ENCODE assay signal across 20 cellular contexts in genomic region chr3:189598530-189598929, GRCh38. TPM values are rescaled to one million over a fixed set of nuclear protein-coding genes. Genes with fewer than 3 reads are reported as not detected.
DNase-seq lines count a peak whose midpoint lies in the region; ATAC-seq and TF ChIP-seq lines count a peak whose summit lies in the region.
"Had no signal": no experiment of that assay in that cellular context is flagged by ENCODE, and none has a peak within 500 bp of the region (broad histone marks: within the 10 kb centered on the region; RNA-seq: fewer than 3 reads in every experiment).

No MANE protein-coding gene starts in this region.

- no peaks in the 10 kb centered on the region for H3K27me3 Mint-ChIP-seq in stimulated activated memory B cell treated with anti-CD40 and anti-IgM and Interleukin-4, amounts not matched to agents 10 μg/mL and 1 μg/mL and 100 μg/mL, for 72 hours
- H3K27me3 Mint-ChIP-seq: B cell; CD4-positive, alpha-beta T cell had no signal

- H4K20me1 ChIP-seq in mammary epithelial cell (ENCODE audit: insufficient read depth, low read length), result no peaks in the 10 kb centered on the region
- H4K20me1 ChIP-seq: BLaER1 treated with 17β-estradiol and CSF1 and Interleukin-3, amounts not matched to agents 10 nM and 100 nM had no signal

- DNase-seq in mammary epithelial cell, result no peak
- no peak for DNase-seq in breast epithelium (ENCODE audit: low spot score in 2 of 2)
- DNase-seq in RPMI7951 (ENCODE audit: low read depth), result peak; percentile 31
- peak; percentile 15 for DNase-seq in kidney tubule cell (ENCODE audit: low spot score)
- DNase-seq in NCI-H1417 (lab: John Stamatoyannopoulos, UW), result no peak
- DNase-seq in GOT3 (lab: John Stamatoyannopoulos, UW), result no peak
- DNase-seq: Caco-2; Calu3; CD4-positive, alpha-beta T cell; CD8-positive, alpha-beta T cell; DMS79 treated with DMSO at 0.1 percent for 48 hours; GF-D8 had no signal

- CTCF ChIA-PET in mammary epithelial cell (lab: Charles Lee; ENCODE audit: low non-redundant PET), result no interaction called here

- H3K79me2 ChIP-seq in mammary epithelial cell (ENCODE audit: insufficient read depth, low read length), result no peaks in the 10 kb centered on the region

- no peaks in the 10 kb centered on the region for H3K36me3 ChIP-seq in mammary epithelial cell (ENCODE audit: insufficient read depth, low read length)
- no peaks in the 10 kb centered on the region for H3K36me3 ChIP-seq in breast epithelium
- H3K36me3 ChIP-seq: BLaER1 treated with 17β-estradiol and CSF1 and Interleukin-3, amounts not matched to agents 10 nM and 100 nM had no signal

- no peaks in the 10 kb centered on the region for H3K9me3 Mint-ChIP-seq in stimulated activated memory B cell treated with anti-CD40 and anti-IgM and Interleukin-4, amounts not matched to agents 10 μg/mL and 1 μg/mL and 100 μg/mL, for 72 hours
- H3K9me3 Mint-ChIP-seq: CD4-positive, alpha-beta T cell; CD8-positive, alpha-beta T cell had no signal

- no peaks in the 10 kb centered on the region for H3K4me1 Mint-ChIP-seq in stimulated activated memory B cell treated with anti-CD40 and anti-IgM and Interleukin-4, amounts not matched to agents 10 μg/mL and 1 μg/mL and 100 μg/mL, for 72 hours
- H3K4me1 Mint-ChIP-seq: B cell had no signal

- no peak overlapping the region for H3K9ac ChIP-seq in mammary epithelial cell (ENCODE audit: insufficient read depth, low read length)
- H3K9ac ChIP-seq: BLaER1 treated with 17β-estradiol and CSF1 and Interleukin-3, amounts not matched to agents 10 nM and 100 nM had no signal

- BruUV-seq in mammary epithelial cell (replicated peaks; lab: Mats Ljungman, UMichigan), result no TSS peak

- TF ChIP-seq CTCF in mammary epithelial cell (conservative IDR thresholded peaks at IDR 0.05 in 1 of 2, IDR thresholded peaks at IDR 0.05 in 1 of 2; ENCODE audit: extremely low read depth in 1 of 2, insufficient read depth in 1 of 2, low read depth in 1 of 2, low read length in 2 of 2), result no peak
- TF ChIP-seq CTCF in breast epithelium (IDR thresholded peaks at IDR 0.05), result no peak

- H3K4me3 ChIP-seq in mammary epithelial cell (replicated peaks in 1 of 3; ENCODE audit: insufficient read depth in 1 of 3, low read depth in 2 of 3, low read length in 3 of 3) (no peak overlapping the region), breast epithelium (no peak overlapping the region)
- H3K4me3 ChIP-seq: A549; BLaER1 treated with 17β-estradiol and CSF1 and Interleukin-3, amounts not matched to agents 10 nM and 100 nM had no signal

- intact Hi-C loops in mammary epithelial cell (cut with micrococcal nuclease), result no loop called here
- intact Hi-C loops in breast epithelium (cut with DNase I; ENCODE audit: low total_unique reads), result no loop called here

- no peak overlapping the region for H3K4me2 ChIP-seq in mammary epithelial cell (ENCODE audit: insufficient read depth, low read depth, low read length)
- H3K4me2 ChIP-seq: A549 had no signal

- H3K9me3 ChIP-seq in mammary epithelial cell (replicated peaks; ENCODE audit: insufficient read depth, low read length) (no peaks in the 10 kb centered on the region), breast epithelium (peaks cover 0 to 5% of the 10 kb centered on the region in 2 donors)
- H3K9me3 ChIP-seq: A549, Caco-2 had no signal

- dilution Hi-C loops in mammary epithelial cell (cut with HindIII; ENCODE audit: low sequenced_read_pairs), result no loop called here

- H3K4me3 Mint-ChIP-seq in stimulated activated memory B cell treated with anti-CD40 and anti-IgM and Interleukin-4, amounts not matched to agents 10 μg/mL and 1 μg/mL and 100 μg/mL, for 72 hours, result no peak overlapping the region
- H3K4me3 Mint-ChIP-seq: B cell; CD4-positive, alpha-beta T cell; CD8-positive, alpha-beta T cell had no signal

- H3K27ac ChIP-seq in mammary epithelial cell (ENCODE audit: insufficient read depth, low read depth, low read length) (no peak overlapping the region), breast epithelium (no peak overlapping the region)
- H3K27ac ChIP-seq: 22Rv1; BLaER1 treated with 17β-estradiol and CSF1 and Interleukin-3, amounts not matched to agents 10 nM and 100 nM; C4-2B had no signal

- no peak overlapping the region for H3K27ac Mint-ChIP-seq in stimulated activated memory B cell treated with anti-CD40 and anti-IgM and Interleukin-4, amounts not matched to agents 10 μg/mL and 1 μg/mL and 100 μg/mL, for 72 hours
- H3K27ac Mint-ChIP-seq: B cell; CD4-positive, alpha-beta T cell; CD8-positive, alpha-beta T cell had no signal

- peak overlapping the region; percentile 16 for H2AFZ ChIP-seq in mammary epithelial cell (ENCODE audit: low read depth, low read length)

- no peaks in the 10 kb centered on the region for H3K27me3 ChIP-seq in mammary epithelial cell (ENCODE audit: insufficient read depth, low read length)
- no peaks in the 10 kb centered on the region for H3K27me3 ChIP-seq in breast epithelium
- H3K27me3 ChIP-seq: BLaER1 treated with 17β-estradiol and CSF1 and Interleukin-3, amounts not matched to agents 10 nM and 100 nM had no signal

- no peaks in the 10 kb centered on the region for H3K36me3 Mint-ChIP-seq in stimulated activated memory B cell treated with anti-CD40 and anti-IgM and Interleukin-4, amounts not matched to agents 10 μg/mL and 1 μg/mL and 100 μg/mL, for 72 hours
- H3K36me3 Mint-ChIP-seq: CD8-positive, alpha-beta T cell had no signal

- in situ Hi-C loops in mammary epithelial cell (cut with MboI; ENCODE audit: low sequenced_read_pairs in 2 of 2), result no loop called here

- 97% methylated on average over 3 of the region's 3 CpGs for WGBS in mammary epithelial cell (ENCODE audit: low coverage, missing lambda C conversion rate)

- peak; percentile 13 for ATAC-seq in stimulated activated memory B cell treated with anti-CD40 and anti-IgM and Interleukin-4, amounts not matched to agents 10 μg/mL and 1 μg/mL and 100 μg/mL, for 72 hours
- ATAC-seq in HG03045 (IDR thresholded peaks at IDR 0.05; ENCODE audit: unreplicated experiment), result no peak
- ATAC-seq: A549; CD8-positive, alpha-beta T cell had no signal

- TF ChIP-seq POLR2A in breast epithelium (IDR thresholded peaks at IDR 0.05), result no peak

- no peaks in the 10 kb centered on the region for H3K4me1 ChIP-seq in mammary epithelial cell (ENCODE audit: insufficient read depth, low read length)
- no peaks in the 10 kb centered on the region for H3K4me1 ChIP-seq in breast epithelium
- H3K4me1 ChIP-seq: A549, Caco-2 had no signal

RNA-seq across cellular contexts. Expression of gene TP63, which starts 32.7 kb away (rescaled TPM):
- total RNA-seq in mammary epithelial cell, result 100 to 1,000 TPM; 286 to 289 TPM
- 144 TPM for polyA plus RNA-seq in mammary epithelial cell
- polyA minus RNA-seq in mammary epithelial cell, result 244 TPM
- total RNA-seq in breast epithelium, result 10 to 100 TPM in 2 of 3 donors, under 1 TPM in 1; 0.96 to 47.7 (median 20.0) TPM
- total RNA-seq in RPMI7951 (2014; rRNA removed; shearing (Covaris generic)), result 16.7 and 22.3 TPM in 2 replicates
- total RNA-seq: Calu3; CD8-positive, alpha-beta T cell had no signal
- polyA plus RNA-seq: BJ had no signal

Comparison
In these comparisons a context has a peak if more than half of its experiments do, and no peak if none do; other contexts are left out.
1. RNA of gene TP63, which starts 32.7 kb away (total RNA-seq): 286 to 289 TPM in mammary epithelial cell; 16.7 to 22.3 TPM in RPMI7951 and 0.96 to 47.7 TPM in breast epithelium; every median in the first group is over 4 times any median in the second.
2. DNase-seq: peak in RPMI7951 (single experiment) and kidney tubule cell (single experiment); none in mammary epithelial cell (single experiment), breast epithelium (0 of 2), NCI-H1417 (0 of 3) and GOT3 (single experiment).